1 cellular context compared by ENCODE assay signal in the genomic region with DNA sequence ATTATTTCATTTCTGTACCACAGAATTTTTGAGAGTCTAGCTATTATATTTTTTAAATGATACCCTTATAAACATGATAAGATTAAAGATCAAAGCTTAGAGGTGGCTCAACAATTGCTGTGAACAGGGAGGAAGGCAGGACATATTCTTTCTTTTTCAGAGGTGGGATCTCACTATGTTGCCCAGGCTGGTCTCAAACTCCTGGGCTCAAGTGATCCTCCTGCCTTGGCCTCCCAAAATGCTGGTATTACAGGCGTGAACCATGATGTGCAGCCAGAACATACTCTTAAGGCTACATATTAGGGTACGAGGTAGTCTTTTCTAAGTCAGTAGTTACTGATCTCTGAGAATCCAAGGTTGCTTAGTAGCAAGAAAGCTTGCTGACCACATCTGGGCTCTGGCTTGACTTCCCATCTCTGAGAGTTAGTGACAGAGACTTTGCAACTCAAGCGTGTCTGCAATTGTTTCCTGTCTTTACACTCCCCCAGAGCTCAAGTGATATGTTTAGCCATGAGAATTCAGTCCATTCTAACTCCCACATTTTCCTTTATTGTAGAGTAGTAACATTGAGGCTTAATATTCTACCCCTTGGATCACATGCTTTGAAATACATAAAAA.
TF ChIP-seq lines count a peak whose summit lies in the region.

No MANE protein-coding gene starts in this region.

TF ChIP-seq in HCT116, 20 proteins besides CTCF, POLR2A, EP300 and RAD21:
- TF ChIP-seq POLR2AphosphoS5 (IDR thresholded peaks at IDR 0.05; ENCODE audit: low read depth, low read length) = no peak
- TF ChIP-seq, protein P1, sequence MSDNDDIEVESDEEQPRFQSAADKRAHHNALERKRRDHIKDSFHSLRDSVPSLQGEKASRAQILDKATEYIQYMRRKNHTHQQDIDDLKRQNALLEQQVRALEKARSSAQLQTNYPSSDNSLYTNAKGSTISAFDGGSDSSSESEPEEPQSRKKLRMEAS (IDR thresholded peaks at IDR 0.05) = no peak
- TF ChIP-seq SIN3A (IDR thresholded peaks at IDR 0.05; ENCODE audit: low read depth) = no peak
- TF ChIP-seq, protein P2, sequence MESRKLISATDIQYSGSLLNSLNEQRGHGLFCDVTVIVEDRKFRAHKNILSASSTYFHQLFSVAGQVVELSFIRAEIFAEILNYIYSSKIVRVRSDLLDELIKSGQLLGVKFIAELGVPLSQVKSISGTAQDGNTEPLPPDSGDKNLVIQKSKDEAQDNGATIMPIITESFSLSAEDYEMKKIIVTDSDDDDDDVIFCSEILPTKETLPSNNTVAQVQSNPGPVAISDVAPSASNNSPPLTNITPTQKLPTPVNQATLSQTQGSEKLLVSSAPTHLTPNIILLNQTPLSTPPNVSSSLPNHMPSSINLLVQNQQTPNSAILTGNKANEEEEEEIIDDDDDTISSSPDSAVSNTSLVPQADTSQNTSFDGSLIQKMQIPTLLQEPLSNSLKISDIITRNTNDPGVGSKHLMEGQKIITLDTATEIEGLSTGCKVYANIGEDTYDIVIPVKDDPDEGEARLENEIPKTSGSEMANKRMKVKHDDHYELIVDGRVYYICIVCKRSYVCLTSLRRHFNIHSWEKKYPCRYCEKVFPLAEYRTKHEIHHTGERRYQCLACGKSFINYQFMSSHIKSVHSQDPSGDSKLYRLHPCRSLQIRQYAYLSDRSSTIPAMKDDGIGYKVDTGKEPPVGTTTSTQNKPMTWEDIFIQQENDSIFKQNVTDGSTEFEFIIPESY (IDR thresholded peaks at IDR 0.05; ENCODE audit: extremely low read depth, insufficient replicate concordance, low read length) = no peak
- TF ChIP-seq ZNF274 (IDR thresholded peaks at IDR 0.05; ENCODE audit: low read depth, low read length) = no peak
- no peak for TF ChIP-seq ZFX (IDR thresholded peaks at IDR 0.05)
- no peak for TF ChIP-seq YY1 (IDR thresholded peaks at IDR 0.05; ENCODE audit: extremely low read depth, insufficient replicate concordance, low read depth, low read length)
- no peak for TF ChIP-seq CEBPB (IDR thresholded peaks at IDR 0.05; ENCODE audit: low read depth)
- no peak for TF ChIP-seq SRF (IDR thresholded peaks at IDR 0.05; ENCODE audit: low read depth)
- no peak for TF ChIP-seq EGR1 (IDR thresholded peaks at IDR 0.05; ENCODE audit: low read depth)
- TF ChIP-seq JUND (IDR thresholded peaks at IDR 0.05) = no peak
- no peak for TF ChIP-seq ELF1 (IDR thresholded peaks at IDR 0.05; ENCODE audit: borderline replicate concordance, low read depth)
- no peak for TF ChIP-seq TCF7L2 (IDR thresholded peaks at IDR 0.05; ENCODE audit: borderline replicate concordance, extremely low read depth, insufficient read depth, insufficient read length)
- TF ChIP-seq REST (IDR thresholded peaks at IDR 0.05; ENCODE audit: low read depth) = no peak
- no peak for TF ChIP-seq EZH2 (IDR thresholded peaks at IDR 0.05)
- no peak for TF ChIP-seq EZH2phosphoT487 (IDR thresholded peaks at IDR 0.05; ENCODE audit: borderline replicate concordance)
